Comparison of ENCODE assay signal across 8 cellular contexts in the genomic region with DNA sequence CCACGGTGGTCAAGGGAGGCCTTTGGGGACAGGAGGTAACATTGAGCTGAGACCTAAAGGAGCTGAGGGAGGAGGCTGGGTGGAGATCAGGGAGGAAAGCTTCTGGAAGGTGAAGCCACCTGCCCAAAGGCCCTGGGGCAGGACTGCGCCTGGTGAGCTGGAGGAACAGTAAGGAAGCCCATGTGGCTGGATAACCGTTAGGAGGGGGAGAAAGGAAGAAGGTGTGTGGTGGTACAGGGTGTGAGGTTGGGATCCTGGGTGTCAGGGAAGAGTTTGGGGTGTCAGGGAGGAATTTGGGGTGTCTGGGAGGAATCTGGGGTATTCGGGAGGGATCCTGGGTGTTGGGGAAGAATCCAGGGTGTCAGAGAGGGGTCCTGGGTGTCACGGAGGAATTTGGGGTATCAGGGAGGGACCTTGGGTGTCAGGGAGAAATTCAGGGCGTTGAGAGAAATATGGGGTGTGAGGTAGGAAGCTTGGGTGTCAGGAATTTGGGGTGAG. TPM values are rescaled to one million over a fixed set of nuclear protein-coding genes. Genes with fewer than 3 reads are reported as not detected.
DNase-seq lines count a peak whose midpoint lies in the region; ATAC-seq and TF ChIP-seq lines count a peak whose summit lies in the region.

No MANE protein-coding gene starts in this region.

- H3K36me3 ChIP-seq in gastrocnemius medialis, result no peaks in the 10 kb centered on the region

- H3K9me3 ChIP-seq in gastrocnemius medialis, result no peaks in the 10 kb centered on the region

- intact Hi-C loops in gastrocnemius medialis (cut with DNase I; ENCODE audit: low total_unique reads), result loop anchor here (1.0 kb wide), 1 partner anchor 20 kb away; no protein-coding TSS in a partner anchor

- H3K4me1 ChIP-seq in foreskin keratinocyte (no peaks in the 10 kb centered on the region), gastrocnemius medialis (peaks cover 12 to 20% of the 10 kb centered on the region in 2 donors)

- in situ Hi-C loops in gastrocnemius medialis (cut with MboI; ENCODE audit: low sequenced_read_pairs in 4 of 4), result no loop called here

- DNase-seq in GM12865 (ENCODE audit: low read depth), result no peak
- DNase-seq in foreskin keratinocyte, result peak in 1 of 2 donors; percentile 39
- DNase-seq in gastrocnemius medialis, result no peak
- DNase-seq in CD1c-positive myeloid dendritic cell (ENCODE audit: extremely low spot score), result no peak
- DNase-seq in HT-29 (ENCODE audit: low spot score), result no peak
- DNase-seq in amygdala (lab: John Stamatoyannopoulos, UW), result no peak
- no peak for DNase-seq in LoVo (ENCODE audit: low spot score)

- peak overlapping the region; percentile 86 for H3K27ac ChIP-seq in VCaP
- peak overlapping the region; percentile 94 for H3K27ac ChIP-seq in foreskin keratinocyte
- peak overlapping the region; percentile 89 to 95 (median 92) for H3K27ac ChIP-seq in gastrocnemius medialis

- H3K4me3 ChIP-seq in GM12865 (ENCODE audit: low read depth, low read length), result peak overlapping the region; percentile 99
- H3K4me3 ChIP-seq in gastrocnemius medialis, result peak overlapping the region; percentile 83 to 95 (median 92)

- TF ChIP-seq POLR2A in gastrocnemius medialis (IDR thresholded peaks at IDR 0.05), result no peak

- no peak for TF ChIP-seq CTCF in GM12865 (IDR thresholded peaks at IDR 0.05; ENCODE audit: insufficient read depth, low read depth, low read length, missing control alignments)
- TF ChIP-seq CTCF in VCaP (conservative IDR thresholded peaks at IDR 0.05), result no peak
- no peak for TF ChIP-seq CTCF in foreskin keratinocyte (conservative IDR thresholded peaks at IDR 0.05)
- TF ChIP-seq CTCF in gastrocnemius medialis (IDR thresholded peaks at IDR 0.05 in 4 of 5, conservative IDR thresholded peaks at IDR 0.05 in 1 of 5), result no peak

- ATAC-seq in foreskin keratinocyte (peak; percentile 44), gastrocnemius medialis (peak in 1 of 2 donors; percentile 23)

- H3K27me3 ChIP-seq in foreskin keratinocyte (no peaks in the 10 kb centered on the region), gastrocnemius medialis (no peaks in the 10 kb centered on the region)

RNA-seq across cellular contexts. Expression of gene TICAM1, which starts 0.7 kb away (rescaled TPM):
- total RNA-seq in foreskin keratinocyte (14.6 and 16.6 TPM in 2 replicates), gastrocnemius medialis (10 to 100 TPM in 2 of 4 donors, 1 to 10 TPM in 2; 5.9 to 14.0 (median 9.0) TPM)
- 24.4 and 26.4 TPM in 2 replicates for polyA plus RNA-seq in foreskin keratinocyte
- total RNA-seq in HT-29 (2014; rRNA removed; shearing (Covaris generic)), result 3.9 and 4.0 TPM in 2 replicates

RNA-seq across cellular contexts. Expression of gene PLIN3, which starts 36.6 kb away (rescaled TPM):
- total RNA-seq in foreskin keratinocyte (100 and 116 TPM in 2 replicates), gastrocnemius medialis (100 to 1,000 TPM in 2 of 4 donors, 10 to 100 TPM in 2; 53.9 to 193 (median 92.5) TPM)
- polyA plus RNA-seq in foreskin keratinocyte, result 105 and 115 TPM in 2 replicates
- 69.6 and 70.9 TPM in 2 replicates for total RNA-seq in HT-29 (2014; rRNA removed; shearing (Covaris generic))

RNA-seq across cellular contexts. Expression of gene FEM1A, which starts 39.3 kb away (rescaled TPM):
- total RNA-seq in foreskin keratinocyte, result 11.5 and 12.8 TPM in 2 replicates
- 4.5 and 5.9 TPM in 2 replicates for polyA plus RNA-seq in foreskin keratinocyte
- 100 to 1,000 TPM; 246 to 360 (median 300) TPM for total RNA-seq in gastrocnemius medialis
- 17.8 and 22.2 TPM in 2 replicates for total RNA-seq in HT-29 (2014; rRNA removed; shearing (Covaris generic))

Comparison
In these comparisons a context has a peak if more than half of its experiments do, and no peak if none do; other contexts are left out.
1. RNA of gene FEM1A, which starts 39.3 kb away (total RNA-seq): 246 to 360 TPM in gastrocnemius medialis; 17.8 to 22.2 TPM in HT-29 and 11.5 to 12.8 TPM in foreskin keratinocyte; every median in the first group is over 10 times any median in the second.
2. Peak in every context shown above with its lines, with median percentiles within 50 percentile points of each other: H3K27ac ChIP-seq.